Comparison of ENCODE assay signal across 8 cellular contexts in the genomic region with DNA sequence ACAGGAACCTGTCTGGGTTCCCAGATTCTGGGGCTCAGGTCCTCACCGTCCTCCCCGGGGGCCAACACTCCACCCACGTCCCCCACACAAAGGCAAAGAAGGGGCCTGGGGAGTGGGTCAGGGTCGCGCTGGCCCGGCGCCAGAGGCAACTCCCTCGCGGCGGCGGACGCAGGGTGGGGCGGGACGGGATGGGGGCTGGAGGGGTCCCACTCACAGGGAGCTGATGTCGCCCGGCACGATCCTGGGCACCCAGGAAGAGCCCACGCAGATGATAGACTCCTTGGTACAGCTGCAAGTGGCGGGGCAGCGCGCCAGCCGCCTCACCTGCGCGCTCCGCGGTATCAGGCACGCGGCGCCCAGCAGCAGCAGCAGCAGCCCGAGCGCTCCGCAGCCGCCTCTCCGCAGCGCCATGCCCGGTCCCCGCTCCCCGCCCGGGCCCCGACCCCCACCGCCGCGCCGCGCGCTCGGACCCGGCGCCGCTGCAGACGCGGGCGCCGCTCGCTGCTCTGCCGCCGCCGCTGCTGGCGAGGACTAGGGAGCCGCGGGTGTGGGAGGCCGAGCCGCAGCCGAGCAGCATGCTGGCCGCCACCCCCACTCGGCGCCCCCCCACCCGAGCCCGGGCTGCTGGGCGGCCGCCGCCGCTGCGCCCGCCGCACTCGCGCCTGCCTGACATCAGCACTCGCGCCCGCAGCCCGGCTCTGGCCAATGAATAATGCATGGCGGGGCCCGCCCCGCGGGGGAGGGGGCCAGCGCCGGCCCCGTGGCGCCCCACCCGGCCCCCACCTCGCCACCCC. TPM values are rescaled to one million over a fixed set of nuclear protein-coding genes. Genes with fewer than 3 reads are reported as not detected.
DNase-seq lines count a peak whose midpoint lies in the region; ATAC-seq and TF ChIP-seq lines count a peak whose summit lies in the region.

A gene with protein sequence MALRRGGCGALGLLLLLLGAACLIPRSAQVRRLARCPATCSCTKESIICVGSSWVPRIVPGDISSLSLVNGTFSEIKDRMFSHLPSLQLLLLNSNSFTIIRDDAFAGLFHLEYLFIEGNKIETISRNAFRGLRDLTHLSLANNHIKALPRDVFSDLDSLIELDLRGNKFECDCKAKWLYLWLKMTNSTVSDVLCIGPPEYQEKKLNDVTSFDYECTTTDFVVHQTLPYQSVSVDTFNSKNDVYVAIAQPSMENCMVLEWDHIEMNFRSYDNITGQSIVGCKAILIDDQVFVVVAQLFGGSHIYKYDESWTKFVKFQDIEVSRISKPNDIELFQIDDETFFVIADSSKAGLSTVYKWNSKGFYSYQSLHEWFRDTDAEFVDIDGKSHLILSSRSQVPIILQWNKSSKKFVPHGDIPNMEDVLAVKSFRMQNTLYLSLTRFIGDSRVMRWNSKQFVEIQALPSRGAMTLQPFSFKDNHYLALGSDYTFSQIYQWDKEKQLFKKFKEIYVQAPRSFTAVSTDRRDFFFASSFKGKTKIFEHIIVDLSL (minus strand): TSS at position 664 of the 794 bp plus-strand sequence. CDS start 253 bp downstream, at position 411.

- DNase-seq in GM23248 (peak; percentile 60), NT2/D1 (ENCODE audit: low read depth, low spot score) (no peak), foreskin keratinocyte (no peak), activated gamma-delta T cell treated with Interleukin-2 at 50 U/mL for 16 hours (no peak)
- no peak for DNase-seq in central memory CD4-positive, alpha-beta T cell

- no peaks in the 10 kb centered on the region for H3K79me2 ChIP-seq in GM23248 (ENCODE audit: insufficient read depth)
- H3K79me2 ChIP-seq in neural cell (replicated peaks; ENCODE audit: insufficient read depth, low read length), result no peaks in the 10 kb centered on the region

- TF ChIP-seq RAD21 in neural cell (conservative IDR thresholded peaks at IDR 0.05), result peak; percentile 14

- H3K4me3 ChIP-seq in GM23248 (peak within 1 kb of the TSS; percentile 58), NT2/D1 (ENCODE audit: insufficient read length, low read depth) (peak within 1 kb of the TSS; percentile 55), neural cell (ENCODE audit: low read length) (peak within 1 kb of the TSS; percentile 88)

- peak; percentile 62 for ATAC-seq in foreskin keratinocyte
- no peak for ATAC-seq in GM21367 (IDR thresholded peaks at IDR 0.05; ENCODE audit: unreplicated experiment)
- no peak for ATAC-seq in GM18870 (IDR thresholded peaks at IDR 0.05; ENCODE audit: unreplicated experiment)

- H3K4me2 ChIP-seq in GM23248 (ENCODE audit: unreplicated experiment) (peak within 1 kb of the TSS; percentile 36), neural cell (ENCODE audit: low read length) (peak within 1 kb of the TSS; percentile 86)

- H3F3A ChIP-seq in GM23248 (ENCODE audit: insufficient read depth) (no peaks in the 10 kb centered on the region), neural cell (ENCODE audit: insufficient read depth, low read length, poor library complexity, severe bottlenecking) (no peaks in the 10 kb centered on the region)

- H3K9me3 ChIP-seq in GM23248 (ENCODE audit: low read depth) (no peaks in the 10 kb centered on the region), NT2/D1 (ENCODE audit: insufficient read depth, low read length) (no peaks in the 10 kb centered on the region), neural cell (ENCODE audit: low read length) (no peaks in the 10 kb centered on the region)

- no peak for TF ChIP-seq EP300 in neural cell (conservative IDR thresholded peaks at IDR 0.05; ENCODE audit: poor library complexity, severe bottlenecking)

- H4K20me1 ChIP-seq in GM23248 (ENCODE audit: insufficient read depth) (no peaks in the 10 kb centered on the region), neural cell (ENCODE audit: insufficient read depth) (no peaks in the 10 kb centered on the region)

- H3K9me2 ChIP-seq in GM23248 (ENCODE audit: insufficient read depth), result no peaks in the 10 kb centered on the region
- H3K9me2 ChIP-seq in neural cell (ENCODE audit: insufficient read depth, low read length), result no peaks in the 10 kb centered on the region

- TF ChIP-seq CTCF in foreskin keratinocyte (conservative IDR thresholded peaks at IDR 0.05) (no peak), neural cell (IDR thresholded peaks at IDR 0.05; ENCODE audit: poor library complexity, severe bottlenecking) (no peak)

- no peak within 1 kb of the TSS for H3K9ac ChIP-seq in GM23248
- peak within 1 kb of the TSS; percentile 69 for H3K9ac ChIP-seq in NT2/D1 (ENCODE audit: insufficient read length, low read depth)
- peak within 1 kb of the TSS; percentile 75 for H3K9ac ChIP-seq in neural cell (ENCODE audit: low read length)

- H3K27me3 ChIP-seq in GM23248 (replicated peaks; ENCODE audit: insufficient read depth) (peaks cover 57% of the 10 kb centered on the region), NT2/D1 (ENCODE audit: insufficient read depth, insufficient read length) (peaks cover 45% of the 10 kb centered on the region), foreskin keratinocyte (peaks cover 81% of the 10 kb centered on the region), neural cell (ENCODE audit: insufficient read depth, low read depth, low read length) (peaks cover 7% of the 10 kb centered on the region)

- H3K4me1 ChIP-seq in GM23248 (ENCODE audit: insufficient read depth) (no peaks in the 10 kb centered on the region), NT2/D1 (ENCODE audit: insufficient read depth, insufficient read length) (peaks cover 8% of the 10 kb centered on the region), foreskin keratinocyte (no peaks in the 10 kb centered on the region)

- H2AFZ ChIP-seq in GM23248 (no peak within 1 kb of the TSS), neural cell (ENCODE audit: low read depth, low read length) (peak within 1 kb of the TSS; percentile 33)

- H3K27ac ChIP-seq in GM23248 (no peak within 1 kb of the TSS), foreskin keratinocyte (no peak within 1 kb of the TSS), neural cell (ENCODE audit: low read length) (peak within 1 kb of the TSS; percentile 15)

- no peaks in the 10 kb centered on the region for H3K36me3 ChIP-seq in GM23248 (ENCODE audit: low read depth)
- no peaks in the 10 kb centered on the region for H3K36me3 ChIP-seq in NT2/D1 (ENCODE audit: insufficient read depth, insufficient read length, low read length)
- no peaks in the 10 kb centered on the region for H3K36me3 ChIP-seq in neural cell (ENCODE audit: insufficient read depth, low read length)

- WGBS in GM23248 (ENCODE audit: low coverage in 1 of 2, low lambda C conversion rate in 2 of 2, missing lambda C conversion rate in 2 of 2), 2 experiments, result 0 to 3% methylated on average over 1 to 55 of the region's 92 CpGs

- in situ Hi-C loops in GM23248 (cut with MboI), result no loop called here

TF ChIP-seq in neural cell, 6 proteins besides CTCF, POLR2A, EP300 and RAD21:
- peak; percentile 21 for TF ChIP-seq SMC3 (conservative IDR thresholded peaks at IDR 0.05; ENCODE audit: poor library complexity)
- no peak for TF ChIP-seq REST (IDR thresholded peaks at IDR 0.05; ENCODE audit: borderline replicate concordance)
TF ChIP-seq in neural cell: peak in this region for 1.

RNA-seq across cellular contexts. Expression of the gene that starts here (rescaled TPM):
- not detected in 2 replicates for total RNA-seq in GM23248 (2014; rRNA removed; shearing (Covaris generic))
- polyA plus RNA-seq in GM23248 (2016; fragmentation: Nextera tagmentation; extraction: Ambion mirVana) (not detected in 2 replicates), foreskin keratinocyte (not detected in 2 replicates), neural cell (9.9 and 10.3 TPM in 2 replicates)
- not detected in 2 replicates for total RNA-seq in foreskin keratinocyte
- 11.7 and 14.2 TPM in 2 replicates for polyA minus RNA-seq in neural cell

Comparison
In these comparisons a context has a peak if more than half of its experiments do, and no peak if none do; other contexts are left out.
1. RNA of the gene that starts here (polyA plus RNA-seq): 9.9 to 10.3 TPM in neural cell; not detected in GM23248 and not detected in foreskin keratinocyte; every median in the first group is over 10 times any median in the second.
2. Peak in DNase-seq, H3K4me3 ChIP-seq and H3K4me2 ChIP-seq in GM23248; RNA of the gene not detected or under 1 TPM.
3. Peak in ATAC-seq in foreskin keratinocyte; RNA of the gene not detected or under 1 TPM.
4. Peak in every context shown above with its lines, with median percentiles within 50 percentile points of each other: H3K4me3 ChIP-seq.